8 cellular contexts compared by ENCODE assay signal in genomic region chr14:74493343-74494261, GRCh38. TPM values are rescaled to one million over a fixed set of nuclear protein-coding genes. Genes with fewer than 3 reads are reported as not detected.
DNase-seq lines count a peak whose midpoint lies in the region; ATAC-seq lines count a peak whose summit lies in the region.

A gene with protein sequence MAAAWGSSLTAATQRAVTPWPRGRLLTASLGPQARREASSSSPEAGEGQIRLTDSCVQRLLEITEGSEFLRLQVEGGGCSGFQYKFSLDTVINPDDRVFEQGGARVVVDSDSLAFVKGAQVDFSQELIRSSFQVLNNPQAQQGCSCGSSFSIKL (plus strand): TSS chr14:74493765. CDS start chr14:74493775, 10 bp downstream.

- peak within 1 kb of the TSS; percentile 92 for H3K4me2 ChIP-seq in BLaER1

- peak within 1 kb of the TSS; percentile 89 for H3K4me3 ChIP-seq in BLaER1

- H3K4me1 ChIP-seq in BLaER1: peaks cover 43% of the 10 kb centered on the region

- peaks cover 7% of the 10 kb centered on the region; the same call in 1 of the 2 replicates for H3K27me3 ChIP-seq in BLaER1

- CTCF ChIA-PET in activated CD4-positive, alpha-beta T cell treated with anti-CD3 and anti-CD28 coated beads, Interleukin-2, amount 10 ng/mL, durations not matched to agents 7 days and 5 days (lab: Charles Lee): interaction anchor here (0.7 to 1.2 kb wide), 4 partner anchors 9 to 32 kb away, joined by 3 read pairs; no protein-coding TSS in a partner anchor

- POLR2A ChIA-PET in activated CD4-positive, alpha-beta T cell treated with anti-CD3 and anti-CD28 coated beads, Interleukin-2, amount 10 ng/mL, durations not matched to agents 7 days and 5 days (lab: Charles Lee): interaction anchor here (0.6 kb wide), 1 partner anchor 1444 kb away, joined by 3 read pairs; no protein-coding TSS in a partner anchor

- H3K36me3 Mint-ChIP-seq in activated CD4-positive, alpha-beta T cell treated with anti-CD3 and anti-CD28 coated beads, Interleukin-2, amount 10 ng/mL, durations not matched to agents 7 days and 5 days (ENCODE audit: low read depth): peaks cover 5% of the 10 kb centered on the region

- no peaks in the 10 kb centered on the region for H3K27me3 Mint-ChIP-seq in activated CD4-positive, alpha-beta T cell treated with anti-CD3 and anti-CD28 coated beads, Interleukin-2, amount 10 ng/mL, durations not matched to agents 7 days and 5 days

- no peaks in the 10 kb centered on the region for H3K9me3 ChIP-seq in BLaER1

- peaks cover 28% of the 10 kb centered on the region for H3K36me3 ChIP-seq in BLaER1

- peak within 1 kb of the TSS; percentile 89 for H3K27ac ChIP-seq in BLaER1

- DNase-seq in NCI-H69 (lab: John Stamatoyannopoulos, UW): peak; percentile 100
- peak; percentile 100 for DNase-seq in activated CD4-positive, alpha-beta T cell treated with anti-CD3 and anti-CD28 coated beads, Interleukin-2, amount 10 ng/mL, durations not matched to agents 7 days and 5 days
- peak; percentile 97 for DNase-seq in cortex of kidney (lab: John Stamatoyannopoulos, UW)
- DNase-seq in left lobe of liver (ENCODE audit: low spot score): peak; percentile 100
- peak; percentile 98 for DNase-seq in stimulated activated CD4-positive, alpha-beta T cell treated with anti-CD3 and anti-CD28 coated beads, Interleukin-2, amount 100 ng/mL, for 4 hours (ENCODE audit: low read depth)

- peaks cover 33% of the 10 kb centered on the region for H3K4me1 Mint-ChIP-seq in activated CD4-positive, alpha-beta T cell treated with anti-CD3 and anti-CD28 coated beads, Interleukin-2, amount 10 ng/mL, durations not matched to agents 7 days and 5 days

- peak within 1 kb of the TSS; percentile 93 for H3K9ac ChIP-seq in BLaER1

- peaks cover 36% of the 10 kb centered on the region for H4K20me1 ChIP-seq in BLaER1

- no peak within 1 kb of the TSS for H3K27ac Mint-ChIP-seq in activated CD4-positive, alpha-beta T cell treated with anti-CD3 and anti-CD28 coated beads, Interleukin-2, amount 10 ng/mL, durations not matched to agents 7 days and 5 days

- no peak within 1 kb of the TSS for H3K4me3 Mint-ChIP-seq in activated CD4-positive, alpha-beta T cell treated with anti-CD3 and anti-CD28 coated beads, Interleukin-2, amount 10 ng/mL, durations not matched to agents 7 days and 5 days

- no peaks in the 10 kb centered on the region for H3K9me3 Mint-ChIP-seq in activated CD4-positive, alpha-beta T cell treated with anti-CD3 and anti-CD28 coated beads, Interleukin-2, amount 10 ng/mL, durations not matched to agents 7 days and 5 days

- ATAC-seq in GM19328 (IDR thresholded peaks at IDR 0.05; ENCODE audit: unreplicated experiment): peak; percentile 87
- peak; percentile 85 for ATAC-seq in HG03520 (IDR thresholded peaks at IDR 0.05; ENCODE audit: unreplicated experiment)
- ATAC-seq in left lobe of liver: peak; percentile 92

RNA-seq across cellular contexts. Expression of the gene that starts here (rescaled TPM):
- total RNA-seq in activated CD4-positive, alpha-beta T cell treated with anti-CD3 and anti-CD28 coated beads, Interleukin-2, amount 10 ng/mL, durations not matched to agents 7 days and 5 days: 10 to 100 TPM; 30.1 to 30.4 TPM
- total RNA-seq in left lobe of liver: 10.0 TPM

Comparison
In these comparisons a context has a peak if more than half of its experiments do, and no peak if none do; other contexts are left out.
1. Peak in every context shown above with its lines: DNase-seq, ATAC-seq, H3K4me3 ChIP-seq and H3K27ac ChIP-seq.